Comparison of ENCODE assay signal across 14 cellular contexts in genomic region chr9:15249042-15249818, GRCh38. TPM values are rescaled to one million over a fixed set of nuclear protein-coding genes. Genes with fewer than 3 reads are reported as not detected.
DNase-seq lines count a peak whose midpoint lies in the region; TF ChIP-seq lines count a peak whose summit lies in the region.
"Had no signal": no experiment of that assay in that cellular context is flagged by ENCODE, and none has a peak within 500 bp of the region (broad histone marks: within the 10 kb centered on the region; RNA-seq: fewer than 3 reads in every experiment).

No MANE protein-coding gene starts in this region.

- H3K36me3 Mint-ChIP-seq in type B pancreatic cell: no peaks in the 10 kb centered on the region

- H3K36me3 ChIP-seq in H7 (replicated peaks; ENCODE audit: control insufficient read depth, insufficient read depth, low read length) (no peaks in the 10 kb centered on the region), ascending aorta (no peaks in the 10 kb centered on the region), smooth muscle cell (ENCODE audit: low read depth) (no peaks in the 10 kb centered on the region)

- TF ChIP-seq CTCF in ascending aorta (IDR thresholded peaks at IDR 0.05): no peak
- no peak for TF ChIP-seq CTCF in smooth muscle cell (IDR thresholded peaks at IDR 0.05; ENCODE audit: borderline replicate concordance, insufficient read depth, poor library complexity, severe bottlenecking)
- TF ChIP-seq CTCF in type B pancreatic cell (conservative IDR thresholded peaks at IDR 0.05): no peak

- H3F3A ChIP-seq in smooth muscle cell (ENCODE audit: low read depth): no peaks in the 10 kb centered on the region

- H2AFZ ChIP-seq in smooth muscle cell (ENCODE audit: low read depth): peak overlapping the region; percentile 45

- WGBS in smooth muscle cell (ENCODE audit: low lambda C conversion rate): 38% methylated on average over 7 of the region's 7 CpGs

- H3K9me3 ChIP-seq in ascending aorta (no peaks in the 10 kb centered on the region), smooth muscle cell (replicated peaks; ENCODE audit: low read depth) (no peaks in the 10 kb centered on the region)

- DNase-seq in H7 (peak; percentile 32), ascending aorta (ENCODE audit: low spot score in 2 of 2) (no peak), hepatic stellate cell (ENCODE audit: low spot score) (peak; percentile 48), smooth muscle cell (lab: John Stamatoyannopoulos, UW; ENCODE audit: unreplicated experiment) (no peak), type B pancreatic cell (ENCODE audit: extremely low spot score, unreplicated experiment) (no peak), midbrain (lab: John Stamatoyannopoulos, UW) (no peak)
- no peak for DNase-seq in activated CD4-positive, alpha-beta T cell treated with anti-CD3 and anti-CD28 coated beads, Interleukin-2, amount 50 U/mL, for 4 hours
- DNase-seq: activated CD8-positive, alpha-beta memory T cell treated with anti-CD3 and anti-CD28 coated beads, Interleukin-2, amount 10 ng/mL, durations not matched to agents 7 days and 5 days; central memory CD4-positive, alpha-beta T cell; GDM1; immature natural killer cell; KBM-7; NCI-H526 had no signal

- no peaks in the 10 kb centered on the region for H4K20me1 ChIP-seq in smooth muscle cell (ENCODE audit: low read depth)

- H3K4me2 ChIP-seq in smooth muscle cell: peak overlapping the region; percentile 56

- H3K27ac Mint-ChIP-seq in type B pancreatic cell: no peak overlapping the region
- H3K27ac Mint-ChIP-seq: activated CD8-positive, alpha-beta memory T cell treated with anti-CD3 and anti-CD28 coated beads, Interleukin-2, amount 10 ng/mL, durations not matched to agents 7 days and 5 days; T-helper 1 cell treated with Interleukin-12 subunit alpha and Interleukin-12 subunit beta and Interleukin-4 antibody, amounts not matched to agents 30 μg/mL and 1 μg/mL, for 36 hours had no signal

- intact Hi-C loops in ascending aorta (cut with DNase I): loop anchor here (2.0 to 5.0 kb wide), 2 partner anchors 38 to 58 kb away; partner anchors contain the start of gene TTC39B

- peak overlapping the region; percentile 2 for H3K9ac ChIP-seq in smooth muscle cell (ENCODE audit: low read depth)

- H3K4me3 ChIP-seq in H7 (ENCODE audit: insufficient read depth, low read depth, low read length) (no peak overlapping the region), ascending aorta (peak overlapping the region in 1 of 2 donors; percentile 45), smooth muscle cell (peak overlapping the region; percentile 16)

- H3K27me3 Mint-ChIP-seq in type B pancreatic cell: no peaks in the 10 kb centered on the region
- H3K27me3 Mint-ChIP-seq: activated CD8-positive, alpha-beta memory T cell treated with anti-CD3 and anti-CD28 coated beads, Interleukin-2, amount 10 ng/mL, durations not matched to agents 7 days and 5 days had no signal

- H3K4me1 ChIP-seq in ascending aorta (peaks cover 4 to 26% of the 10 kb centered on the region in 2 donors), smooth muscle cell (ENCODE audit: low read depth) (peaks cover 24% of the 10 kb centered on the region)

- H3K27me3 ChIP-seq in H7 (ENCODE audit: control insufficient read depth, insufficient read depth, low read length): no peaks in the 10 kb centered on the region
- no peaks in the 10 kb centered on the region for H3K27me3 ChIP-seq in ascending aorta
- no peaks in the 10 kb centered on the region for H3K27me3 ChIP-seq in smooth muscle cell (ENCODE audit: low read depth)

- H3K4me3 Mint-ChIP-seq in type B pancreatic cell: no peak overlapping the region
- H3K4me3 Mint-ChIP-seq: activated CD8-positive, alpha-beta memory T cell treated with anti-CD3 and anti-CD28 coated beads, Interleukin-2, amount 10 ng/mL, durations not matched to agents 7 days and 5 days; immature natural killer cell; T-helper 1 cell treated with Interleukin-12 subunit alpha and Interleukin-12 subunit beta and Interleukin-4 antibody, amounts not matched to agents 30 μg/mL and 1 μg/mL, for 36 hours had no signal

- H3K27ac ChIP-seq in ascending aorta: peak overlapping the region; percentile 70 to 80
- peak overlapping the region; percentile 85 for H3K27ac ChIP-seq in smooth muscle cell (ENCODE audit: low read depth)

- H3K9me3 Mint-ChIP-seq in type B pancreatic cell: no peaks in the 10 kb centered on the region
- H3K9me3 Mint-ChIP-seq: immature natural killer cell; T-helper 1 cell treated with Interleukin-12 subunit alpha and Interleukin-12 subunit beta and Interleukin-4 antibody, amounts not matched to agents 30 μg/mL and 1 μg/mL, for 36 hours had no signal

- H3K4me1 Mint-ChIP-seq in type B pancreatic cell (ENCODE audit: unreplicated experiment): peaks cover 11% of the 10 kb centered on the region

- no peaks in the 10 kb centered on the region for H3K79me2 ChIP-seq in smooth muscle cell (ENCODE audit: low read depth)

RNA-seq across cellular contexts. Expression of gene TTC39B, which starts 57.8 kb away (rescaled TPM):
- 7.1 and 9.0 TPM in 2 replicates for total RNA-seq in H7 (2014; rRNA removed; shearing (Covaris generic))
- total RNA-seq in ascending aorta: 2.7 TPM
- total RNA-seq in smooth muscle cell: 12.1 and 13.3 TPM in 2 replicates
- 3.5 and 3.8 TPM in 2 replicates for polyA plus RNA-seq in smooth muscle cell
- 7.8 and 8.5 TPM in 2 replicates for total RNA-seq in type B pancreatic cell (ENCODE audit: low replicate concordance)

Comparison
In these comparisons a context has a peak if more than half of its experiments do, and no peak if none do; other contexts are left out.
1. DNase-seq: peak in H7 (single experiment) and hepatic stellate cell (single experiment); none in ascending aorta (0 of 2), smooth muscle cell (single experiment), activated CD4-positive, alpha-beta T cell treated with anti-CD3 and anti-CD28 coated beads, Interleukin-2, amount 50 U/mL, for 4 hours (0 of 2), type B pancreatic cell (single experiment) and midbrain (single experiment).